In the genomic region with DNA sequence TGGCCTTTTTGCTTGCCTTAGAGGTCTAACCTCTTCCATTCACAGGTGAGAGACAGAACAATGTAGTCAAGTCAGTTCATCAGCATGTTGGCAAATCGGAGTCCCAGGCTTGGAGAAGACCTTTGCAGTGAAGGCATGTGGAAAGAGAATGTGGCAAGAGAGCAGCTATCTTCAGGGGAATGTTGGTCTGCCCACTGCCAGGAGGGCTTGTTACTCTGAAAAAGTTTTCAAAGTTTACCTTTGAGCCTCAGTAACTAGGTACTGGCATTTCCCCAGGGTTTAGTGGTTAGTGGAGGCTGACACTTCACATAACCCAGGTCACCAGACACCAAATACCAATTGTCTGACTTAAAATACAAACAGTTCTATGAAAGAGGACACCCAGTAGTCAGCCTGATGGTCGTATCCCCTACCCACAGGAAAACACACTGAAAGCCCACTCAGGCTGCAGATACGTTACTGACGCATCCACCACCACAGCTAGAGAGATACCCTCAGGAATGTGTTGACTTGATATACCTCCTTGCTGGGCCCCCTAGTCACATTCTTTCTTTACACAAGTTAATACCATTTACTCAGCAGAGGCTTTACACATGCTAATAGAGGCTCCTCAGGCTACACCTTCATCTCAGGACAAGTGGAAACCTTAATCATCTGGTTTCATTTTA, we compare ENCODE assay signal across 11 cellular contexts. TPM values are rescaled to one million over a fixed set of nuclear protein-coding genes. Genes with fewer than 3 reads are reported as not detected.
DNase-seq lines count a peak whose midpoint lies in the region; ATAC-seq and TF ChIP-seq lines count a peak whose summit lies in the region.
"Had no signal": no experiment of that assay in that cellular context is flagged by ENCODE, and none has a peak within 500 bp of the region (broad histone marks: within the 10 kb centered on the region; RNA-seq: fewer than 3 reads in every experiment).

No MANE protein-coding gene starts in this region.

- no peak for TF ChIP-seq CTCF in left lung (IDR thresholded peaks at IDR 0.05)

- in situ Hi-C loops in HAP-1 (cut with MboI; ENCODE audit: low sequenced_read_pairs), result loop anchor here (10.0 kb wide), 1 partner anchor 66 kb away; a partner anchor contains a TSS

- H3K27me3 ChIP-seq in HAP-1 (ENCODE audit: low read depth) (no peaks in the 10 kb centered on the region), skeletal muscle satellite cell (ENCODE audit: control insufficient read depth, insufficient read depth, low read length) (no peaks in the 10 kb centered on the region), left lung (no peaks in the 10 kb centered on the region)
- H3K27me3 ChIP-seq: esophagus muscularis mucosa had no signal

- H3K4me3 ChIP-seq in HAP-1, result no peak overlapping the region
- no peak overlapping the region for H3K4me3 ChIP-seq in skeletal muscle satellite cell (ENCODE audit: low read length)
- no peak overlapping the region for H3K4me3 ChIP-seq in left lung
- H3K4me3 ChIP-seq: esophagus muscularis mucosa had no signal

- ATAC-seq in left lung, result no peak

- H3K36me3 ChIP-seq in HAP-1 (replicated peaks) (no peaks in the 10 kb centered on the region), skeletal muscle satellite cell (ENCODE audit: insufficient read depth, low read length) (no peaks in the 10 kb centered on the region), left lung (no peaks in the 10 kb centered on the region)
- H3K36me3 ChIP-seq: esophagus muscularis mucosa had no signal

- H3K9me3 ChIP-seq in HAP-1 (no peaks in the 10 kb centered on the region), skeletal muscle satellite cell (replicated peaks; ENCODE audit: low read length) (no peaks in the 10 kb centered on the region), left lung (no peaks in the 10 kb centered on the region)
- H3K9me3 ChIP-seq: esophagus muscularis mucosa had no signal

- peak overlapping the region; percentile 54 for H3K9ac ChIP-seq in skeletal muscle satellite cell (ENCODE audit: low read depth, low read length)

- H3K27ac ChIP-seq in left lung, result no peak overlapping the region
- H3K27ac ChIP-seq: esophagus muscularis mucosa had no signal

- DNase-seq in HAP-1 (ENCODE audit: low spot score in 2 of 2) (peak; percentile 87 to 100), T1000 (lab: John Stamatoyannopoulos, UW) (peak; percentile 75), glomerular visceral epithelial cell (ENCODE audit: extremely low spot score) (peak; percentile 98), epidermal melanocyte (ENCODE audit: insufficient read length, low spot score) (no peak), left lung (no peak), head of caudate nucleus (no peak)
- DNase-seq: activated naive CD4-positive, alpha-beta T cell treated with anti-CD3 and anti-CD28 coated beads for 36 hours; naive B cell; stimulated activated CD4-positive, alpha-beta T cell treated with anti-CD3 and anti-CD28 coated beads, Interleukin-2, amount 100 ng/mL, for 24 hours had no signal

- intact Hi-C loops in left lung (cut with DNase I) (no loop called here), head of caudate nucleus (cut with DNase I) (no loop called here)

- peak overlapping the region; percentile 67 for H3K4me2 ChIP-seq in skeletal muscle satellite cell (ENCODE audit: low read length)

- H3K4me1 ChIP-seq in HAP-1 (peaks cover 30% of the 10 kb centered on the region), skeletal muscle satellite cell (ENCODE audit: control insufficient read depth, insufficient read depth, low read length) (peaks cover 37% of the 10 kb centered on the region), left lung (no peaks in the 10 kb centered on the region)
- H3K4me1 ChIP-seq: esophagus muscularis mucosa had no signal

RNA-seq across cellular contexts. Expression of a gene that starts 9.7 kb away (rescaled TPM):
- 1.5 and 1.8 TPM in 2 replicates for total RNA-seq in skeletal muscle satellite cell (2012; rRNA removed)
- total RNA-seq in left lung, result 10 to 100 TPM in 1 of 2 donors, 1 to 10 TPM in 1; 5.8 to 12.1 TPM

Comparison
In these comparisons a context has a peak if more than half of its experiments do, and no peak if none do; other contexts are left out.
1. DNase-seq: peak in HAP-1 (2 of 2), T1000 (single experiment) and glomerular visceral epithelial cell (single experiment); none in epidermal melanocyte (single experiment), left lung (0 of 2) and head of caudate nucleus (0 of 42).